8 cellular contexts compared by ENCODE assay signal in genomic region chr14:70887207-70888150, GRCh38. TPM values are rescaled to one million over a fixed set of nuclear protein-coding genes. Genes with fewer than 3 reads are reported as not detected.
DNase-seq lines count a peak whose midpoint lies in the region; ATAC-seq lines count a peak whose summit lies in the region.

No MANE protein-coding gene starts in this region.

- peaks cover 82% of the 10 kb centered on the region for H3K4me1 Mint-ChIP-seq in activated CD4-positive, alpha-beta memory T cell treated with anti-CD3 and anti-CD28 coated beads for 36 hours (ENCODE audit: low read depth)
- H3K4me1 Mint-ChIP-seq in naive thymus-derived CD8-positive, alpha-beta T cell = peaks cover 48 to 79% (median 67%) of the 10 kb centered on the region in 4 donors

- no peaks in the 10 kb centered on the region for H3K9me3 Mint-ChIP-seq in activated CD4-positive, alpha-beta memory T cell treated with anti-CD3 and anti-CD28 coated beads for 36 hours
- H3K9me3 Mint-ChIP-seq in naive thymus-derived CD8-positive, alpha-beta T cell = no peaks in the 10 kb centered on the region

- H3K27ac Mint-ChIP-seq in activated CD4-positive, alpha-beta memory T cell treated with anti-CD3 and anti-CD28 coated beads for 36 hours = peak overlapping the region; percentile 85
- peak overlapping the region; percentile 41 to 92 (median 82) for H3K27ac Mint-ChIP-seq in naive thymus-derived CD8-positive, alpha-beta T cell

- POLR2A ChIA-PET in activated CD4-positive, alpha-beta memory T cell treated with anti-CD3 and anti-CD28 coated beads for 36 hours (lab: Charles Lee) = interaction anchor here (0.8 to 5.1 kb wide), 7 partner anchors 14 to 66 kb away, joined by 3 to 35 read pairs (median 6); partner anchors contain the start of gene PCNX1
- POLR2A ChIA-PET in naive thymus-derived CD8-positive, alpha-beta T cell (lab: Charles Lee) = interaction anchor here (0.8 to 1.4 kb wide), 3 partner anchors 20 to 66 kb away, joined by 3 to 7 read pairs (median 4); partner anchors contain the start of gene PCNX1

- peak overlapping the region; percentile 49 for H3K4me3 Mint-ChIP-seq in activated CD4-positive, alpha-beta memory T cell treated with anti-CD3 and anti-CD28 coated beads for 36 hours
- H3K4me3 Mint-ChIP-seq in naive thymus-derived CD8-positive, alpha-beta T cell = peak overlapping the region; percentile 60 to 83 (median 76)

- CTCF ChIA-PET in activated CD4-positive, alpha-beta memory T cell treated with anti-CD3 and anti-CD28 coated beads for 36 hours (lab: Charles Lee) = interaction anchor here (0.8 to 17.9 kb wide), 8 partner anchors 10 to 88 kb away, joined by 3 to 199 read pairs (median 5); partner anchors contain the start of gene PCNX1

- no peaks in the 10 kb centered on the region for H3K36me3 Mint-ChIP-seq in activated CD4-positive, alpha-beta memory T cell treated with anti-CD3 and anti-CD28 coated beads for 36 hours
- no peaks in the 10 kb centered on the region for H3K36me3 Mint-ChIP-seq in naive thymus-derived CD8-positive, alpha-beta T cell

- peaks cover under 1% of the 10 kb centered on the region for H3K27me3 Mint-ChIP-seq in activated CD4-positive, alpha-beta memory T cell treated with anti-CD3 and anti-CD28 coated beads for 36 hours
- no peaks in the 10 kb centered on the region for H3K27me3 Mint-ChIP-seq in naive thymus-derived CD8-positive, alpha-beta T cell

- intact Hi-C loops in activated CD4-positive, alpha-beta memory T cell treated with anti-CD3 and anti-CD28 coated beads for 36 hours (cut with micrococcal nuclease) = loop anchor here (1.0 to 10.0 kb wide), 7 partner anchors 47 to 1273 kb away; partner anchors contain the start of genes SIPA1L1 and SUSD6

- DNase-seq in activated CD4-positive, alpha-beta memory T cell treated with anti-CD3 and anti-CD28 coated beads for 36 hours = peak; percentile 25
- DNase-seq in naive thymus-derived CD8-positive, alpha-beta T cell = no peak
- DNase-seq in inferior parietal cortex (ENCODE audit: extremely low spot score) (no peak), T1000 (lab: John Stamatoyannopoulos, UW) (no peak), UCSD-AML1 (lab: John Stamatoyannopoulos, UW; ENCODE audit: unreplicated experiment) (no peak), kidney tubule cell (ENCODE audit: low spot score) (no peak)

- ATAC-seq in GM18517 (IDR thresholded peaks at IDR 0.05; ENCODE audit: unreplicated experiment) = peak; percentile 45
- ATAC-seq in HG02642 (IDR thresholded peaks at IDR 0.05; ENCODE audit: poor library complexity, unreplicated experiment) = peak; percentile 43
- peak in 1 of 2 donors; percentile 24 for ATAC-seq in naive thymus-derived CD8-positive, alpha-beta T cell

RNA-seq across cellular contexts. Expression of gene PCNX1, which starts 19.8 kb away (rescaled TPM):
- total RNA-seq in activated CD4-positive, alpha-beta memory T cell treated with anti-CD3 and anti-CD28 coated beads for 36 hours = 10 to 100 TPM; 39.2 to 44.4 TPM
- total RNA-seq in naive thymus-derived CD8-positive, alpha-beta T cell = 10 to 100 TPM; 73.7 to 78.6 TPM
- polyA plus RNA-seq in naive thymus-derived CD8-positive, alpha-beta T cell = 1 to 10 TPM; 5.5 to 8.3 (median 7.9) TPM
